ENCODE assay signal across 18 cellular contexts in the genomic region with DNA sequence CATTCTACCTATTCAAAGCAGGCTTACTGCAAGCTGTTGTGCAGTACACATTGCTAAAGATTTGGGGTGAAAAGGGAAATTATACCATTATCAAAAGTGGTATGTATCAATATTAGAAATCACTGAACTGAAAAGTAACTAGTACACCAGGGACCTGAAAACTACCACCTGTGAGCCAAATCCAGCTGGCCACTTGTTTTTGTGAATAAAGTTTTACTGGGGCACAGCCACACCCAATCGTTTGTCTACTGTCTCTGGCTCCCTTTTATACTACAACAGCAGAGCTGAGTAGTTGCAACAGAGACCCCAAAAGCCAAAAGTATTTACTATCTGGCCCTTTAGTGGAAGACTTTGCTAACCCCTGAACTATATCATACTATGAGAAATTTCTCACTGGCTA. TPM values are rescaled to one million over a fixed set of nuclear protein-coding genes. Genes with fewer than 3 reads are reported as not detected.
DNase-seq lines count a peak whose midpoint lies in the region; ATAC-seq, FAIRE-seq and TF ChIP-seq lines count a peak whose summit lies in the region.
"Had no signal": no experiment of that assay in that cellular context is flagged by ENCODE, and none has a peak within 500 bp of the region (broad histone marks: within the 10 kb centered on the region; RNA-seq: fewer than 3 reads in every experiment).

No MANE protein-coding gene starts in this region.

- no peaks in the 10 kb centered on the region for H4K20me1 ChIP-seq in K562 (replicated peaks; ENCODE audit: control insufficient read depth, insufficient read depth, low read length)
- H4K20me1 ChIP-seq: BLaER1 treated with 17β-estradiol and CSF1 and Interleukin-3, amounts not matched to agents 10 nM and 100 nM had no signal

- H3K79me2 ChIP-seq in K562 (ENCODE audit: control insufficient read depth, insufficient read depth, low read length), result no peaks in the 10 kb centered on the region
- no peaks in the 10 kb centered on the region for H3K79me2 ChIP-seq in mesendoderm (ENCODE audit: control insufficient read depth, insufficient read depth, low read length)

- H3K27me3 ChIP-seq in HUES48 (ENCODE audit: control insufficient read depth, insufficient read depth, low read length) (no peaks in the 10 kb centered on the region), K562 (ENCODE audit: control insufficient read depth in 2 of 2, insufficient read depth in 2 of 2, low read length in 2 of 2) (no peaks in the 10 kb centered on the region), mesendoderm (ENCODE audit: insufficient read depth, low read length, poor library complexity) (no peaks in the 10 kb centered on the region)
- H3K27me3 ChIP-seq: BLaER1 treated with 17β-estradiol and CSF1 and Interleukin-3, amounts not matched to agents 10 nM and 100 nM had no signal

- no peak for TF ChIP-seq EP300 in K562 (IDR thresholded peaks at IDR 0.05; ENCODE audit: low read length)

- 0 out of 2 replicates have a peak overlapping the region, but pooled peaks have one; percentile 1 for H3K9ac ChIP-seq in HUES48 (ENCODE audit: low read depth, low read length)
- H3K9ac ChIP-seq in K562 (ENCODE audit: insufficient read depth in 1 of 2, low read depth in 2 of 2, low read length in 2 of 2), result peak overlapping the region in 1 of 2 experiments; percentile 44; a peak in 2 of 4 replicates
- no peak overlapping the region for H3K9ac ChIP-seq in mesendoderm (ENCODE audit: low read length)
- H3K9ac ChIP-seq: BLaER1 treated with 17β-estradiol and CSF1 and Interleukin-3, amounts not matched to agents 10 nM and 100 nM; GM23248 had no signal

- TF ChIP-seq RAD21 in K562 (CRISPR knock-in tag; conservative IDR thresholded peaks at IDR 0.05 in 1 of 2, IDR thresholded peaks at IDR 0.05 in 1 of 2), result no peak

- no peak overlapping the region for H2BK120ac ChIP-seq in mesendoderm (ENCODE audit: low read depth, low read length)

- CTCF ChIA-PET in K562 (lab: Yijun Ruan, JAX; ENCODE audit: low intra/inter-chr PET ratio), result no interaction called here

- DNase-seq in K562 (ENCODE audit: extremely low read depth in 1 of 4, low spot score in 3 of 4) (no peak), mesendoderm (no peak), DMS79 (lab: John Stamatoyannopoulos, UW) (no peak), medulla oblongata (ENCODE audit: extremely low spot score) (no peak)
- no peak for DNase-seq in stimulated activated CD4-positive, alpha-beta T cell treated with anti-CD3 and anti-CD28 coated beads, Interleukin-1b, Interleukin-23, amount 100 ng/mL, for 48 hours
- DNase-seq: Calu3; CD8-positive, alpha-beta T cell; DND-41; EL; GM23248; IMR-90; KBM-7 had no signal

- no peak overlapping the region for H4K8ac ChIP-seq in mesendoderm (ENCODE audit: low read depth, low read length)

- H3K18ac ChIP-seq in mesendoderm (ENCODE audit: low read length), result peak overlapping the region; percentile 51

- H4K5ac ChIP-seq in mesendoderm (ENCODE audit: low read length), result no peak overlapping the region

- POLR2A ChIA-PET in K562 (lab: Yijun Ruan, JAX), result interaction anchor here (0.6 to 2.2 kb wide), 6 partner anchors 11 to 533 kb away, joined by 3 to 7 read pairs (median 4); a partner anchor contains a TSS

- peak overlapping the region; percentile 19 for H2BK15ac ChIP-seq in mesendoderm (replicated peaks; ENCODE audit: low read depth)

- H3K9me3 ChIP-seq in HUES48 (ENCODE audit: control insufficient read depth, insufficient read depth, low read length) (0 out of 2 replicates have a peak, but pooled peaks cover 2% of the 10 kb centered on the region), K562 (replicated peaks; ENCODE audit: control insufficient read depth, insufficient read depth, low read depth, low read length) (no peaks in the 10 kb centered on the region)

- H3K4ac ChIP-seq in mesendoderm (ENCODE audit: low read depth, low read length), result no peak overlapping the region

- BruUV-seq in K562 (replicated peaks; lab: Mats Ljungman, UMichigan), result no TSS peak

- peak overlapping the region; percentile 40; the same call in 1 of the 2 replicates for H3K4me2 ChIP-seq in K562 (ENCODE audit: insufficient read depth, low read length)
- no peak overlapping the region for H3K4me2 ChIP-seq in mesendoderm (ENCODE audit: low read length)
- H3K4me2 ChIP-seq: BLaER1 treated with 17β-estradiol and CSF1 and Interleukin-3, amounts not matched to agents 10 nM and 100 nM had no signal

- H3K4me3 ChIP-seq in HUES48 (ENCODE audit: low read depth, low read length) (no peak overlapping the region), K562 (no peak overlapping the region), mesendoderm (ENCODE audit: low read length) (no peak overlapping the region)
- H3K4me3 ChIP-seq: BLaER1 treated with 17β-estradiol and CSF1 and Interleukin-3, amounts not matched to agents 10 nM and 100 nM; GM12878; GM23248 had no signal

- no peak overlapping the region for H2BK5ac ChIP-seq in mesendoderm (ENCODE audit: low read length)

- no peak for FAIRE-seq in K562 (lab: Jason Lieb, UNC)
- FAIRE-seq: GM12878 had no signal

- no peak for TF ChIP-seq CTCF in K562 (IDR thresholded peaks at IDR 0.05 in 2 of 3, conservative IDR thresholded peaks at IDR 0.05 in 1 of 3; ENCODE audit: insufficient read depth in 2 of 3, low read depth in 1 of 3, low read length in 3 of 3)

- H2AK5ac ChIP-seq in mesendoderm (ENCODE audit: low read length), result no peak overlapping the region

- intact Hi-C loops in K562 (cut with micrococcal nuclease), result no loop called here

- in situ Hi-C loops in K562 (cut with MboI), result no loop called here

- H3K36me3 ChIP-seq in HUES48 (ENCODE audit: control insufficient read depth, insufficient read depth, low read length) (no peaks in the 10 kb centered on the region), K562 (ENCODE audit: control insufficient read depth, insufficient read depth, low read length) (no peaks in the 10 kb centered on the region), mesendoderm (ENCODE audit: control insufficient read depth, insufficient read depth, low read length) (no peaks in the 10 kb centered on the region)
- H3K36me3 ChIP-seq: BLaER1 treated with 17β-estradiol and CSF1 and Interleukin-3, amounts not matched to agents 10 nM and 100 nM had no signal

- H3K9me1 ChIP-seq in K562 (ENCODE audit: control insufficient read depth, insufficient read depth, low read length), result no peaks in the 10 kb centered on the region

- no peak overlapping the region for H3K27ac ChIP-seq in HUES48 (ENCODE audit: low read depth, low read length)
- peak overlapping the region; percentile 39 for H3K27ac ChIP-seq in K562 (ENCODE audit: extremely low read depth, low read depth, low read length)
- no peak overlapping the region for H3K27ac ChIP-seq in mesendoderm (ENCODE audit: low read depth, low read length)
- H3K27ac ChIP-seq: BLaER1 treated with 17β-estradiol and CSF1 and Interleukin-3, amounts not matched to agents 10 nM and 100 nM; GM23248 had no signal

- 64% methylated on average over 1 of the region's 1 CpG for WGBS in K562 (ENCODE audit: insufficient coverage, low coverage, missing lambda C conversion rate)
- WGBS in mesendoderm (ENCODE audit: extremely low coverage, insufficient coverage, low lambda C conversion rate), result no CpG with 5 or more reads among the region's 1 CpG

- no peak overlapping the region for H3K23ac ChIP-seq in mesendoderm (ENCODE audit: low read length)

- H3K4me1 ChIP-seq in HUES48 (ENCODE audit: control insufficient read depth, insufficient read depth, low read length) (peaks cover 53% of the 10 kb centered on the region), K562 (replicated peaks in 1 of 2; ENCODE audit: control insufficient read depth in 2 of 2, insufficient read depth in 2 of 2, low read length in 2 of 2) (peaks cover 11 to 55% of the 10 kb centered on the region in 2 experiments; a peak in 4 of 5 replicates), mesendoderm (ENCODE audit: control insufficient read depth, low read depth, low read length) (no peaks in the 10 kb centered on the region)
- H3K4me1 ChIP-seq: BLaER1 treated with 17β-estradiol and CSF1 and Interleukin-3, amounts not matched to agents 10 nM and 100 nM had no signal

- no peak overlapping the region for H3K56ac ChIP-seq in mesendoderm (ENCODE audit: low read length)

- H2AFZ ChIP-seq in K562 (ENCODE audit: low read depth, low read length), result peak overlapping the region; percentile 92
- H2AFZ ChIP-seq: GM23248 had no signal

- TF ChIP-seq POLR2A in K562 (conservative IDR thresholded peaks at IDR 0.05), result no peak

- no peaks in the 10 kb centered on the region for H3K79me1 ChIP-seq in mesendoderm (ENCODE audit: low read length)

- ATAC-seq in K562, result peak; percentile 2; the same call in 1 of the 3 replicates
- ATAC-seq: CD8-positive, alpha-beta T cell; GM12878 had no signal

TF ChIP-seq in K562, 482 proteins besides CTCF, POLR2A, EP300 and RAD21 (continues in another document):
- TF ChIP-seq, protein P1, sequence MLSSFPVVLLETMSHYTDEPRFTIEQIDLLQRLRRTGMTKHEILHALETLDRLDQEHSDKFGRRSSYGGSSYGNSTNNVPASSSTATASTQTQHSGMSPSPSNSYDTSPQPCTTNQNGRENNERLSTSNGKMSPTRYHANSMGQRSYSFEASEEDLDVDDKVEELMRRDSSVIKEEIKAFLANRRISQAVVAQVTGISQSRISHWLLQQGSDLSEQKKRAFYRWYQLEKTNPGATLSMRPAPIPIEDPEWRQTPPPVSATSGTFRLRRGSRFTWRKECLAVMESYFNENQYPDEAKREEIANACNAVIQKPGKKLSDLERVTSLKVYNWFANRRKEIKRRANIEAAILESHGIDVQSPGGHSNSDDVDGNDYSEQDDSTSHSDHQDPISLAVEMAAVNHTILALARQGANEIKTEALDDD (IDR thresholded peaks at IDR 0.05), result peak; percentile 35; the same call in 1 of the 2 replicates
- no peak for TF ChIP-seq KDM4B (IDR thresholded peaks at IDR 0.05; ENCODE audit: borderline replicate concordance in 2 of 2, low read depth in 1 of 2)

RNA-seq across cellular contexts. Expression of a gene that starts 13.8 kb away (rescaled TPM):
- 155 and 191 TPM in 2 replicates for total RNA-seq in K562 (2011; cell fraction: chromatin; rRNA removed; ENCODE audit: low replicate concordance)
- total RNA-seq in K562 (2011; cell fraction: nucleolus; rRNA removed), result 84.4 and 92.0 TPM in 2 replicates
- 106 and 111 TPM in 2 replicates for total RNA-seq in K562 (2011; cell fraction: nucleoplasm; rRNA removed)
- total RNA-seq in K562 (2014; rRNA removed) (10.1 and 11.9 TPM in 2 replicates), K562 (2014; rRNA removed; fragmentation: Illumina TruSeq; extraction: Trizol) (22.6 and 26.2 TPM in 2 replicates), K562 (2015; rRNA removed; fragmentation: Illumina TruSeq; extraction: Trizol) (12.7 and 14.2 TPM in 2 replicates), K562 (2021) (30.0 and 33.7 TPM in 2 replicates)
- polyA plus RNA-seq in K562 (2011; rRNA removed) (37.8 and 45.4 TPM in 2 replicates), K562 (2014; fragmentation: Illumina TruSeq; extraction: Trizol) (37.0 and 51.1 TPM in 2 replicates), K562 (2014; fragmentation: Nextera tagmentation; extraction: Ambion mirVana) (10 to 100 TPM; 53.4 to 74.8 TPM), K562 (2014; rRNA removed) (34.3 and 35.1 TPM in 2 replicates)
- polyA plus RNA-seq in K562 (2011; cell fraction: cytosol; rRNA removed), result 45.9 and 63.7 TPM in 2 replicates
- 126 and 140 TPM in 2 replicates for polyA plus RNA-seq in K562 (2011; cell fraction: nucleus; rRNA removed)
- 15.0 and 22.9 TPM in 2 replicates for polyA plus RNA-seq in K562 (2012)
- polyA minus RNA-seq in K562 (2011; rRNA and poly(A)+ RNA removed), result 54.6 and 74.7 TPM in 2 replicates
- polyA minus RNA-seq in K562 (2011; cell fraction: cytosol; rRNA and poly(A)+ RNA removed), result 27.0 and 30.3 TPM in 2 replicates
- polyA minus RNA-seq in K562 (2011; cell fraction: nucleus; rRNA and poly(A)+ RNA removed), result 88.5 and 136 TPM in 2 replicates
- polyA plus RNA-seq in mesendoderm (2013, experiment 1 of 2), result 0.18 TPM
- polyA plus RNA-seq in mesendoderm (2013, experiment 2 of 2), result 0.11 TPM
- total RNA-seq: A172; Calu3; CD8-positive, alpha-beta T cell; G401; GM12878; GM23248; H7; IMR-90 had no signal
- polyA plus RNA-seq: GM23248, IMR-90 had no signal
